ENCODE assay signal across 1 cellular context in the genomic region with DNA sequence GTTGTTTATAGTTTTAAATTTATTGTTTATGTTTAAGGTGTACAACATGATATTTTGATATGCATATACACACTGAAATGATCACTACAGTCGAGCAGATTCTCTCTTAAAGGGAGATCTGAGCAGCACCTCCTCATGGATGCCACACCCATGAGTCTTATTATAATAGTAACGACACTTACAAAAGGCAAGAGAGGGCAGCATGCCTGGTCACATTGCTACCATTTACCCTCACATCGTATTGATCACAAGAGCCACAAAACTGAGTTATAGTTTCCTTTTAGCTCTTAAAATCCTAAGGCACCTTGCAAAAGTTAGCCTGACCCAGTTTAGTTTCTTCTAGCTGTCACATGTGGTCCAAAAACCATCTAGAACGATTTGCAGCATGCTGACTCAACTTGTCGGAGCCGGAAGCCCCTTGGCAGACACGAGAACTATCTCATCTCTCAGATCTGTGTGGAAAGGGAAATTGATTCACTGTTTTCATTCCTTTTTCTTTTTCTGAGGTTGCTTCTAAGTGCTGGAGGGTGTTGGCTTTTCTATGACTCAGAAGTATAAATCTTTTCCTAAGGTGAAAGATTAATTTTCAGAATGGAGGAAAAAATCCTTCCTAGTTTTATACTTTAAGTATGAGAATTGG.
TF ChIP-seq lines count a peak whose summit lies in the region.

No MANE protein-coding gene starts in this region.

TF ChIP-seq in K562, 482 proteins besides CTCF, POLR2A, EP300 and RAD21 (continued from another document and continues in another):
- peak; percentile 35; the same call in 1 of the 2 replicates for TF ChIP-seq ATF3 (IDR thresholded peaks at IDR 0.05)
- no peak for TF ChIP-seq ATF3 (CRISPR knock-in tag; conservative IDR thresholded peaks at IDR 0.05)
- peak; percentile 62 for TF ChIP-seq MEIS2 (IDR thresholded peaks at IDR 0.05; ENCODE audit: partially characterized antibody)
- TF ChIP-seq SAP30 (IDR thresholded peaks at IDR 0.05; ENCODE audit: borderline replicate concordance, insufficient read depth, low read depth, low read length, poor library complexity, severe bottlenecking), result no peak
- no peak for TF ChIP-seq RHOXF2B (CRISPR knock-in tag; conservative IDR thresholded peaks at IDR 0.05)
- no peak for TF ChIP-seq ZBTB34 (CRISPR knock-in tag; IDR thresholded peaks at IDR 0.05)
- TF ChIP-seq, protein P1, sequence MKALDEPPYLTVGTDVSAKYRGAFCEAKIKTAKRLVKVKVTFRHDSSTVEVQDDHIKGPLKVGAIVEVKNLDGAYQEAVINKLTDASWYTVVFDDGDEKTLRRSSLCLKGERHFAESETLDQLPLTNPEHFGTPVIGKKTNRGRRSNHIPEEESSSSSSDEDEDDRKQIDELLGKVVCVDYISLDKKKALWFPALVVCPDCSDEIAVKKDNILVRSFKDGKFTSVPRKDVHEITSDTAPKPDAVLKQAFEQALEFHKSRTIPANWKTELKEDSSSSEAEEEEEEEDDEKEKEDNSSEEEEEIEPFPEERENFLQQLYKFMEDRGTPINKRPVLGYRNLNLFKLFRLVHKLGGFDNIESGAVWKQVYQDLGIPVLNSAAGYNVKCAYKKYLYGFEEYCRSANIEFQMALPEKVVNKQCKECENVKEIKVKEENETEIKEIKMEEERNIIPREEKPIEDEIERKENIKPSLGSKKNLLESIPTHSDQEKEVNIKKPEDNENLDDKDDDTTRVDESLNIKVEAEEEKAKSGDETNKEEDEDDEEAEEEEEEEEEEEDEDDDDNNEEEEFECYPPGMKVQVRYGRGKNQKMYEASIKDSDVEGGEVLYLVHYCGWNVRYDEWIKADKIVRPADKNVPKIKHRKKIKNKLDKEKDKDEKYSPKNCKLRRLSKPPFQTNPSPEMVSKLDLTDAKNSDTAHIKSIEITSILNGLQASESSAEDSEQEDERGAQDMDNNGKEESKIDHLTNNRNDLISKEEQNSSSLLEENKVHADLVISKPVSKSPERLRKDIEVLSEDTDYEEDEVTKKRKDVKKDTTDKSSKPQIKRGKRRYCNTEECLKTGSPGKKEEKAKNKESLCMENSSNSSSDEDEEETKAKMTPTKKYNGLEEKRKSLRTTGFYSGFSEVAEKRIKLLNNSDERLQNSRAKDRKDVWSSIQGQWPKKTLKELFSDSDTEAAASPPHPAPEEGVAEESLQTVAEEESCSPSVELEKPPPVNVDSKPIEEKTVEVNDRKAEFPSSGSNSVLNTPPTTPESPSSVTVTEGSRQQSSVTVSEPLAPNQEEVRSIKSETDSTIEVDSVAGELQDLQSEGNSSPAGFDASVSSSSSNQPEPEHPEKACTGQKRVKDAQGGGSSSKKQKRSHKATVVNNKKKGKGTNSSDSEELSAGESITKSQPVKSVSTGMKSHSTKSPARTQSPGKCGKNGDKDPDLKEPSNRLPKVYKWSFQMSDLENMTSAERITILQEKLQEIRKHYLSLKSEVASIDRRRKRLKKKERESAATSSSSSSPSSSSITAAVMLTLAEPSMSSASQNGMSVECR (CRISPR knock-in tag; IDR thresholded peaks at IDR 0.05), result no peak
- TF ChIP-seq C11orf30 (IDR thresholded peaks at IDR 0.05; ENCODE audit: low read depth), result peak; percentile 43
- TF ChIP-seq ZNF583 (CRISPR knock-in tag; IDR thresholded peaks at IDR 0.05), result no peak
- TF ChIP-seq ATF2 (CRISPR knock-in tag; IDR thresholded peaks at IDR 0.05), result no peak
- TF ChIP-seq, protein P2, sequence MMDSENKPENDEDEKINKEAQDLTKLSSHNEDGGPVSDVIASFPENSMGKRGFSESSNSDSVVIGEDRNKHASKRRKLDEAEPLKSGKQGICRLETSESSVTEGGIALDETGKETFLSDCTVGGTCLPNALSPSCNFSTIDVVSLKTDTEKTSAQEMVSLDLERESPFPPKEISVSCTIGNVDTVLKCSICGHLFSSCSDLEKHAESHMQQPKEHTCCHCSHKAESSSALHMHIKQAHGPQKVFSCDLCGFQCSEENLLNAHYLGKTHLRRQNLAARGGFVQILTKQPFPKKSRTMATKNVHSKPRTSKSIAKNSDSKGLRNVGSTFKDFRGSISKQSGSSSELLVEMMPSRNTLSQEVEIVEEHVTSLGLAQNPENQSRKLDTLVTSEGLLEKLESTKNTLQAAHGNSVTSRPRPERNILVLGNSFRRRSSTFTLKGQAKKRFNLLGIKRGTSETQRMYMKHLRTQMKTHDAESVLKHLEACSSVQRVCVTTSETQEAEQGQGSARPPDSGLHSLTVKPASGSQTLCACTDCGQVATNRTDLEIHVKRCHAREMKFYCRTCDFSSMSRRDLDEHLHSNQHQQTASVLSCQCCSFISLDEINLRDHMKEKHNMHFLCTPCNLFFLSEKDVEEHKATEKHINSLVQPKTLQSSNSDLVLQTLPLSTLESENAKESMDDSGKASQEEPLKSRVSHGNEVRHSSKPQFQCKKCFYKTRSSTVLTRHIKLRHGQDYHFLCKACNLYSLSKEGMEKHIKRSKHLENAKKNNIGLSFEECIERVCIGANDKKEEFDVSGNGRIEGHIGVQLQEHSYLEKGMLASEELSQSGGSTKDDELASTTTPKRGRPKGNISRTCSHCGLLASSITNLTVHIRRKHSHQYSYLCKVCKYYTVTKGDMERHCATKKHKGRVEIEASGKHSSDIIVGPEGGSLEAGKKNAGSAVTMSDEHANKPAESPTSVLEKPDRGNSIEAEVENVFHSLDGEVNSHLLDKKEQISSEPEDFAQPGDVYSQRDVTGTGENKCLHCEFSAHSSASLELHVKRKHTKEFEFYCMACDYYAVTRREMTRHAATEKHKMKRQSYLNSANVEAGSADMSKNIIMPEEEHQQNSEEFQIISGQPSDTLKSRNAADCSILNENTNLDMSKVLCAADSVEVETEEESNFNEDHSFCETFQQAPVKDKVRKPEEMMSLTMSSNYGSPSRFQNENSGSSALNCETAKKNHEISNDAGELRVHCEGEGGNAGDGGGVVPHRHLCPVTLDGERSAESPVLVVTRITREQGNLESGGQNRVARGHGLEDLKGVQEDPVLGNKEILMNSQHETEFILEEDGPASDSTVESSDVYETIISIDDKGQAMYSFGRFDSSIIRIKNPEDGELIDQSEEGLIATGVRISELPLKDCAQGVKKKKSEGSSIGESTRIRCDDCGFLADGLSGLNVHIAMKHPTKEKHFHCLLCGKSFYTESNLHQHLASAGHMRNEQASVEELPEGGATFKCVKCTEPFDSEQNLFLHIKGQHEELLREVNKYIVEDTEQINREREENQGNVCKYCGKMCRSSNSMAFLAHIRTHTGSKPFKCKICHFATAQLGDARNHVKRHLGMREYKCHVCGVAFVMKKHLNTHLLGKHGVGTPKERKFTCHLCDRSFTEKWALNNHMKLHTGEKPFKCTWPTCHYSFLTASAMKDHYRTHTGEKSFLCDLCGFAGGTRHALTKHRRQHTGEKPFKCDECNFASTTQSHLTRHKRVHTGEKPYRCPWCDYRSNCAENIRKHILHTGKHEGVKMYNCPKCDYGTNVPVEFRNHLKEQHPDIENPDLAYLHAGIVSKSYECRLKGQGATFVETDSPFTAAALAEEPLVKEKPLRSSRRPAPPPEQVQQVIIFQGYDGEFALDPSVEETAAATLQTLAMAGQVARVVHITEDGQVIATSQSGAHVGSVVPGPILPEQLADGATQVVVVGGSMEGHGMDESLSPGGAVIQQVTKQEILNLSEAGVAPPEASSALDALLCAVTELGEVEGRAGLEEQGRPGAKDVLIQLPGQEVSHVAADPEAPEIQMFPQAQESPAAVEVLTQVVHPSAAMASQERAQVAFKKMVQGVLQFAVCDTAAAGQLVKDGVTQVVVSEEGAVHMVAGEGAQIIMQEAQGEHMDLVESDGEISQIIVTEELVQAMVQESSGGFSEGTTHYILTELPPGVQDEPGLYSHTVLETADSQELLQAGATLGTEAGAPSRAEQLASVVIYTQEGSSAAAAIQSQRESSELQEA (IDR thresholded peaks at IDR 0.05; ENCODE audit: low read depth), result no peak
- no peak for TF ChIP-seq E2F5 (CRISPR knock-in tag; IDR thresholded peaks at IDR 0.05)
- TF ChIP-seq, protein P3, sequence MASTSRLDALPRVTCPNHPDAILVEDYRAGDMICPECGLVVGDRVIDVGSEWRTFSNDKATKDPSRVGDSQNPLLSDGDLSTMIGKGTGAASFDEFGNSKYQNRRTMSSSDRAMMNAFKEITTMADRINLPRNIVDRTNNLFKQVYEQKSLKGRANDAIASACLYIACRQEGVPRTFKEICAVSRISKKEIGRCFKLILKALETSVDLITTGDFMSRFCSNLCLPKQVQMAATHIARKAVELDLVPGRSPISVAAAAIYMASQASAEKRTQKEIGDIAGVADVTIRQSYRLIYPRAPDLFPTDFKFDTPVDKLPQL (IDR thresholded peaks at IDR 0.05; ENCODE audit: extremely low read depth, insufficient read length), result no peak
- TF ChIP-seq L3MBTL2 (IDR thresholded peaks at IDR 0.05), result peak; percentile 51; the same call in 1 of the 2 replicates
- TF ChIP-seq FOXJ2 (tag; IDR thresholded peaks at IDR 0.05), result no peak
- no peak for TF ChIP-seq PHF20 (IDR thresholded peaks at IDR 0.05; ENCODE audit: partially characterized antibody)
- no peak for TF ChIP-seq CBX2 (IDR thresholded peaks at IDR 0.05; ENCODE audit: insufficient read depth, low read length, poor library complexity, severe bottlenecking)
- TF ChIP-seq ZNF551 (CRISPR knock-in tag; IDR thresholded peaks at IDR 0.05), result no peak
- no peak for TF ChIP-seq ZNF146 (CRISPR knock-in tag; IDR thresholded peaks at IDR 0.05; ENCODE audit: unreplicated experiment)
- TF ChIP-seq SOX6 (IDR thresholded peaks at IDR 0.05), result no peak
- TF ChIP-seq ZNF609 (CRISPR knock-in tag; IDR thresholded peaks at IDR 0.05; ENCODE audit: borderline replicate concordance), result no peak
- no peak for TF ChIP-seq POLR2B (IDR thresholded peaks at IDR 0.05; ENCODE audit: low read depth, partially characterized antibody)
- no peak for TF ChIP-seq ZNF277 (CRISPR knock-in tag; IDR thresholded peaks at IDR 0.05; ENCODE audit: borderline replicate concordance)
